3 cellular contexts compared by ENCODE assay signal in genomic region chr12:132649226-132649945, GRCh38.
TF ChIP-seq lines count a peak whose summit lies in the region.

No MANE protein-coding gene starts in this region.

TF ChIP-seq in GM12891, 5 proteins besides CTCF, POLR2A, EP300 and RAD21:
- TF ChIP-seq POU2F2 (IDR thresholded peaks at IDR 0.05; ENCODE audit: low read depth, low read length) = no peak
- TF ChIP-seq POLR2AphosphoS5 (IDR thresholded peaks at IDR 0.05; ENCODE audit: low read depth, low read length) = 0 out of 2 replicates have a peak, but pooled peaks have one; percentile 25
- TF ChIP-seq SPI1 (IDR thresholded peaks at IDR 0.05; ENCODE audit: low read depth, low read length) = no peak
- no peak for TF ChIP-seq TAF1 (IDR thresholded peaks at IDR 0.05; ENCODE audit: low read depth, low read length)
- TF ChIP-seq PAX5 (IDR thresholded peaks at IDR 0.05; ENCODE audit: insufficient read depth, low read length, severe bottlenecking) = no peak

TF ChIP-seq in K562, 482 proteins besides CTCF, POLR2A, EP300 and RAD21:
- TF ChIP-seq ZNF696 (CRISPR knock-in tag; conservative IDR thresholded peaks at IDR 0.05) (no peak), ZNF253 (CRISPR knock-in tag; conservative IDR thresholded peaks at IDR 0.05) (no peak), CTBP1 (IDR thresholded peaks at IDR 0.05; ENCODE audit: borderline replicate concordance) (no peak), NBN (IDR thresholded peaks at IDR 0.05; ENCODE audit: low read depth) (no peak), POLR2G (IDR thresholded peaks at IDR 0.05; ENCODE audit: low read depth, low read length) (0 out of 2 replicates have a peak, but pooled peaks have one; percentile 51), BACH1 (tag; IDR thresholded peaks at IDR 0.05) (no peak), SMARCC2 (IDR thresholded peaks at IDR 0.05; ENCODE audit: low read depth) (no peak), ZNF584 (CRISPR knock-in tag; IDR thresholded peaks at IDR 0.05; ENCODE audit: low read depth) (no peak), ARHGAP35 (IDR thresholded peaks at IDR 0.05; ENCODE audit: partially characterized antibody) (no peak)

TF ChIP-seq in HepG2, 621 proteins besides CTCF, POLR2A, EP300 and RAD21:
- TF ChIP-seq NCOA2 (CRISPR knock-in tag; IDR thresholded peaks at IDR 0.05) = no peak
- TF ChIP-seq ZNF280B (CRISPR knock-in tag; IDR thresholded peaks at IDR 0.05; ENCODE audit: borderline replicate concordance) = no peak
- TF ChIP-seq RARG (CRISPR knock-in tag; IDR thresholded peaks at IDR 0.05; ENCODE audit: low read depth) = no peak
- no peak for TF ChIP-seq KAT2B (IDR thresholded peaks at IDR 0.05; ENCODE audit: borderline replicate concordance, low read depth, low read length)
- no peak for TF ChIP-seq ZNF749 (CRISPR knock-in tag; IDR thresholded peaks at IDR 0.05; ENCODE audit: borderline replicate concordance)
- TF ChIP-seq ZNF574 (CRISPR knock-in tag; IDR thresholded peaks at IDR 0.05) = no peak
- TF ChIP-seq AGO1 (IDR thresholded peaks at IDR 0.05; ENCODE audit: low read depth, low read length, poor library complexity, severe bottlenecking) = no peak
- TF ChIP-seq KDM3A (CRISPR knock-in tag; IDR thresholded peaks at IDR 0.05; ENCODE audit: low read depth) = no peak
- no peak for TF ChIP-seq SMAD3 (CRISPR knock-in tag; IDR thresholded peaks at IDR 0.05)
- no peak for TF ChIP-seq NAIF1 (CRISPR knock-in tag; IDR thresholded peaks at IDR 0.05; ENCODE audit: borderline replicate concordance)
- no peak for TF ChIP-seq ZNF709 (CRISPR knock-in tag; IDR thresholded peaks at IDR 0.05)
